ENCODE assay signal across 8 cellular contexts in the genomic region with DNA sequence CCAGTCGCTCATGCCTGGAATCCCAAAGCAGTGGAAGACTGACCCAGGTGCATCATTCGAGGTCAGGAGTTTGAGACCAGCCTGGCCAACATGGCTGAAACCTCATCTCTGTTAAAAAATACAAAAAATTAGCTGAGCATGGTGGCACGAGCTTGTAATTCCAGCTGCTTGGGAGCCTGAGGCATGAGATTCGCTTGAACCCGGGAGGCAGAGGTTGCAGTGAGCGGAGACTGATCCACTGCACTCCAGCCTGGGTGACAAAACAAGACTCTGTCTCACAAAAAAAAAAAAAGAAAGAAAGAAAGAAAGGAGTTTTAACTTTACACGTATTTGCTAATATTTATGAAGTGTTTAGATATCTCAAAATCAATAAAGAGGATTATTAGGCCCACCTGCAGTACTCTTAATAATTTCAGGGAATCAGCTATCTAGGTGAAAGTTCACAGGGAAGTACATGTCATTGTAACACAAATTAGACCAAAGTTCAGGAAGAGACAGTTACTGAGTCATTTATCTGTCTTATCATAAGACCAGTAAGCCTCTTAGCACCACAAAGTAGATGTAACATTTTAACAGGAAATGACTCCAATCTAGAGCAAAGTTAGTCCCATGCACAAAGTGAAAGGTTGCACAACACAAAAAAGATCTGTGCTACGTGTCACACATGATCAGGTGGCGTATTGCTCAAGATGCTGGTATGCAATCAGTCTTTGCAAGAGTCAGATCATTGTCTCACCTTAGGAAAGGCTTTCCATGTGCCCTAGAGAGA. TPM values are rescaled to one million over a fixed set of nuclear protein-coding genes. Genes with fewer than 3 reads are reported as not detected.
DNase-seq lines count a peak whose midpoint lies in the region; ATAC-seq and TF ChIP-seq lines count a peak whose summit lies in the region.

No MANE protein-coding gene starts in this region.

- peak overlapping the region; percentile 85 for H3K27ac ChIP-seq in HUES48 (ENCODE audit: low read depth, low read length)
- no peak overlapping the region for H3K27ac ChIP-seq in ovary

- H3K9ac ChIP-seq in HUES48 (ENCODE audit: low read depth, low read length), result no peak overlapping the region

- ATAC-seq in GM21423 (IDR thresholded peaks at IDR 0.05; ENCODE audit: unreplicated experiment) (peak; percentile 93), GM19035 (IDR thresholded peaks at IDR 0.05; ENCODE audit: unreplicated experiment) (no peak)

- peak; percentile 97 for TF ChIP-seq EP300 in ovary (IDR thresholded peaks at IDR 0.05)

- DNase-seq in COLO829 (ENCODE audit: low spot score), result peak; percentile 51
- peak; percentile 30 to 42 for DNase-seq in activated CD4-positive, alpha-beta T cell treated with anti-CD3 and anti-CD28 coated beads for 4 hours
- peak; percentile 94 to 98 for DNase-seq in erythroblast (lab: John Stamatoyannopoulos, UW)
- DNase-seq in ovary, result peak in 2 of 5 donors; percentile 22 to 57
- DNase-seq in NCI-H2171 (lab: John Stamatoyannopoulos, UW), result no peak

- H3K4me3 ChIP-seq in HUES48 (ENCODE audit: low read depth, low read length) (no peak overlapping the region; the same call in 1 of the 2 replicates), ovary (no peak overlapping the region)

- TF ChIP-seq POLR2A in erythroblast (IDR thresholded peaks at IDR 0.05; ENCODE audit: low read length), result peak; percentile 79
- TF ChIP-seq POLR2A in ovary (IDR thresholded peaks at IDR 0.05), result no peak

- no peak for TF ChIP-seq CTCF in ovary (IDR thresholded peaks at IDR 0.05)

- intact Hi-C loops in ovary (cut with DNase I), result loop anchor here in 1 of 4 donors (10.0 kb wide), 1 partner anchor 57 kb away; the partner anchor contains the start of gene HAUS6

- peaks cover 10% of the 10 kb centered on the region for H3K4me1 ChIP-seq in HUES48 (ENCODE audit: control insufficient read depth, insufficient read depth, low read length)
- no peaks in the 10 kb centered on the region for H3K4me1 ChIP-seq in ovary (ENCODE audit: insufficient read depth)

- H3K9me3 ChIP-seq in HUES48 (ENCODE audit: control insufficient read depth, insufficient read depth, low read length), result no peaks in the 10 kb centered on the region
- H3K9me3 ChIP-seq in ovary, result no peaks in the 10 kb centered on the region

- no peaks in the 10 kb centered on the region for H3K27me3 ChIP-seq in HUES48 (ENCODE audit: control insufficient read depth, insufficient read depth, low read length)
- no peaks in the 10 kb centered on the region for H3K27me3 ChIP-seq in ovary

- H3K36me3 ChIP-seq in HUES48 (ENCODE audit: control insufficient read depth, insufficient read depth, low read length) (no peaks in the 10 kb centered on the region), ovary (no peaks in the 10 kb centered on the region)

- 62 to 64% (median 62%) methylated on average over 9 of the region's 9 CpGs for WGBS in ovary, 3 donors

RNA-seq across cellular contexts. Expression of gene PLIN2, which starts 34.1 kb away (rescaled TPM):
- 100 to 1,000 TPM in 3 of 7 donors, 10 to 100 TPM in 4; 33.3 to 138 (median 77.4) TPM for total RNA-seq in ovary
- polyA plus RNA-seq in ovary, result 100 to 1,000 TPM in 1 of 2 donors, 10 to 100 TPM in 1; 41.0 to 110 TPM

RNA-seq across cellular contexts. Expression of gene HAUS6, which starts 58.7 kb away (rescaled TPM):
- total RNA-seq in ovary, result 10 to 100 TPM in 4 of 7 donors, 1 to 10 TPM in 3; 7.1 to 13.1 (median 10.7) TPM
- 1 to 10 TPM; 4.6 to 6.4 TPM for polyA plus RNA-seq in ovary
